ENCODE assay signal across 13 cellular contexts in genomic region chr1:160942926-160943325, GRCh38. TPM values are rescaled to one million over a fixed set of nuclear protein-coding genes. Genes with fewer than 3 reads are reported as not detected.
A peak's percentile ranks its signal among the peaks of the same experiment; 100 is the strongest.
DNase-seq lines count a peak whose midpoint lies in the region; ATAC-seq and TF ChIP-seq lines count a peak whose summit lies in the region.
"Had no signal": no experiment of that assay in that cellular context is flagged by ENCODE, and none has a peak within 500 bp of the region (broad histone marks: within the 10 kb centered on the region; RNA-seq: fewer than 3 reads in every experiment).

No MANE protein-coding gene starts in this region.

- H3K9ac ChIP-seq in mammary epithelial cell (ENCODE audit: insufficient read depth, low read length) (no peak overlapping the region), neural progenitor cell (no peak overlapping the region)

- CTCF ChIA-PET in mammary epithelial cell (lab: Charles Lee; ENCODE audit: low non-redundant PET): no interaction called here

- DNase-seq in NCI-H2227 (lab: John Stamatoyannopoulos, UW; ENCODE audit: unreplicated experiment) (peak; percentile 8), NCI-H2227 treated with DMSO at 0.1 percent for 48 hours (lab: John Stamatoyannopoulos, UW) (no peak), Kasumi-1 (lab: John Stamatoyannopoulos, UW) (peak; percentile 15 to 16), mammary epithelial cell (peak; percentile 43), neural progenitor cell (ENCODE audit: low spot score) (peak; percentile 12), NK-92 (lab: John Stamatoyannopoulos, UW; ENCODE audit: unreplicated experiment) (no peak)
- DNase-seq: colonic mucosa, NCI-H187 treated with DMSO at 0.1 percent for 48 hours, T1000 had no signal

- H4K20me1 ChIP-seq in mammary epithelial cell (ENCODE audit: insufficient read depth, low read length) (no peaks in the 10 kb centered on the region), neural progenitor cell (ENCODE audit: low read depth) (no peaks in the 10 kb centered on the region)

- dilution Hi-C loops in mammary epithelial cell (cut with HindIII; ENCODE audit: low sequenced_read_pairs): no loop called here

- H3K4me1 Mint-ChIP-seq in neural progenitor cell: peaks cover 13% of the 10 kb centered on the region

- no peak overlapping the region for H3K4me3 Mint-ChIP-seq in neural progenitor cell

- H3K4me3 ChIP-seq in mammary epithelial cell (replicated peaks in 1 of 3; ENCODE audit: insufficient read depth in 1 of 3, low read depth in 2 of 3, low read length in 3 of 3) (no peak overlapping the region), neural progenitor cell (no peak overlapping the region)
- H3K4me3 ChIP-seq: colonic mucosa had no signal

- in situ Hi-C loops in mammary epithelial cell (cut with MboI; ENCODE audit: low sequenced_read_pairs in 2 of 2): no loop called here

- H2AFZ ChIP-seq in mammary epithelial cell (ENCODE audit: low read depth, low read length) (no peak overlapping the region), neural progenitor cell (replicated peaks) (no peak overlapping the region)

- H3K4me2 ChIP-seq in mammary epithelial cell (ENCODE audit: insufficient read depth, low read depth, low read length) (no peak overlapping the region), neural progenitor cell (no peak overlapping the region)

- peak; percentile 13 to 59 for TF ChIP-seq CTCF in mammary epithelial cell (conservative IDR thresholded peaks at IDR 0.05 in 1 of 2, IDR thresholded peaks at IDR 0.05 in 1 of 2; ENCODE audit: extremely low read depth in 1 of 2, insufficient read depth in 1 of 2, low read depth in 1 of 2, low read length in 2 of 2)
- peak; percentile 30 for TF ChIP-seq CTCF in neural progenitor cell (IDR thresholded peaks at IDR 0.05)

- H3K27me3 ChIP-seq in mammary epithelial cell (ENCODE audit: insufficient read depth, low read length) (no peaks in the 10 kb centered on the region), neural progenitor cell (no peaks in the 10 kb centered on the region)
- H3K27me3 ChIP-seq: colonic mucosa had no signal

- 72% methylated on average over 3 of the region's 3 CpGs for WGBS in mammary epithelial cell (ENCODE audit: low coverage, missing lambda C conversion rate)

- H3K27me3 Mint-ChIP-seq in neural progenitor cell (ENCODE audit: insufficient read depth, low read depth): peaks cover 5% of the 10 kb centered on the region

- H3K79me2 ChIP-seq in mammary epithelial cell (ENCODE audit: insufficient read depth, low read length): no peaks in the 10 kb centered on the region
- H3K79me2 ChIP-seq in neural progenitor cell (ENCODE audit: low read depth): no peaks in the 10 kb centered on the region

- no peaks in the 10 kb centered on the region for H3K36me3 Mint-ChIP-seq in neural progenitor cell

- H3K27ac ChIP-seq in mammary epithelial cell (ENCODE audit: insufficient read depth, low read depth, low read length): no peak overlapping the region
- no peak overlapping the region for H3K27ac ChIP-seq in neural progenitor cell
- H3K27ac ChIP-seq: colonic mucosa had no signal

- intact Hi-C loops in mammary epithelial cell (cut with micrococcal nuclease): loop anchor here (1.0 kb wide), 2 partner anchors 47 to 154 kb away; no protein-coding TSS in a partner anchor

- H3K4me1 ChIP-seq in mammary epithelial cell (ENCODE audit: insufficient read depth, low read length) (peaks cover 4% of the 10 kb centered on the region), neural progenitor cell (peaks cover 12% of the 10 kb centered on the region)
- H3K4me1 ChIP-seq: colonic mucosa had no signal

- H3K9me3 Mint-ChIP-seq in neural progenitor cell: peaks cover 4% of the 10 kb centered on the region
- H3K9me3 Mint-ChIP-seq: activated T-helper 2 cell treated with anti-CD3 and anti-CD28 coated beads, Interferon-gamma antibody, Interleukin-2, Interleukin-4, amounts not matched to agents 10 μg/mL and 5 μg/mL and 100 μg/mL, durations not matched to agents 14 hours and 24 hours and 36 hours had no signal

- BruUV-seq in mammary epithelial cell (replicated peaks; lab: Mats Ljungman, UMichigan): no TSS peak

- ATAC-seq in GM19463 (IDR thresholded peaks at IDR 0.05; ENCODE audit: unreplicated experiment) (no peak), GM18517 (IDR thresholded peaks at IDR 0.05; ENCODE audit: unreplicated experiment) (no peak)

- H3K9me3 ChIP-seq in mammary epithelial cell (replicated peaks; ENCODE audit: insufficient read depth, low read length) (no peaks in the 10 kb centered on the region), neural progenitor cell (ENCODE audit: low read depth) (no peaks in the 10 kb centered on the region)
- H3K9me3 ChIP-seq: colonic mucosa had no signal

- H3K36me3 ChIP-seq in mammary epithelial cell (ENCODE audit: insufficient read depth, low read length) (no peaks in the 10 kb centered on the region), neural progenitor cell (no peaks in the 10 kb centered on the region)
- H3K36me3 ChIP-seq: colonic mucosa had no signal

- peaks cover 2% of the 10 kb centered on the region for H3F3A ChIP-seq in neural progenitor cell (ENCODE audit: low read depth)

- H3K27ac Mint-ChIP-seq in neural progenitor cell: no peak overlapping the region
- H3K27ac Mint-ChIP-seq: activated T-helper 2 cell treated with anti-CD3 and anti-CD28 coated beads, Interferon-gamma antibody, Interleukin-2, Interleukin-4, amounts not matched to agents 10 μg/mL and 5 μg/mL and 100 μg/mL, durations not matched to agents 14 hours and 24 hours and 36 hours had no signal

RNA-seq across cellular contexts. Expression of gene ITLN2, which starts 11.7 kb away (rescaled TPM):
- total RNA-seq in mammary epithelial cell (under 1 TPM; 0.35 to 0.50 TPM), neural progenitor cell (ENCODE audit: low replicate concordance) (not detected in 2 replicates)
- polyA plus RNA-seq in mammary epithelial cell: 0.26 TPM
- polyA minus RNA-seq in mammary epithelial cell: not detected
- total RNA-seq: activated T-helper 2 cell treated with anti-CD3 and anti-CD28 coated beads, Interferon-gamma antibody, Interleukin-2, Interleukin-4, amounts not matched to agents 10 μg/mL and 5 μg/mL and 100 μg/mL, durations not matched to agents 14 hours and 24 hours and 36 hours; colonic mucosa; urinary bladder had no signal

RNA-seq across cellular contexts. Expression of gene ITLN1, which starts 57.9 kb away (rescaled TPM):
- not detected for total RNA-seq in mammary epithelial cell
- not detected for polyA plus RNA-seq in mammary epithelial cell
- not detected for polyA minus RNA-seq in mammary epithelial cell
- not detected in 2 replicates for total RNA-seq in neural progenitor cell (ENCODE audit: low replicate concordance)
- total RNA-seq: activated T-helper 2 cell treated with anti-CD3 and anti-CD28 coated beads, Interferon-gamma antibody, Interleukin-2, Interleukin-4, amounts not matched to agents 10 μg/mL and 5 μg/mL and 100 μg/mL, durations not matched to agents 14 hours and 24 hours and 36 hours had no signal

Comparison
In these comparisons a context has a peak if more than half of its experiments do, and no peak if none do; other contexts are left out.
1. DNase-seq: peak in NCI-H2227 (single experiment), Kasumi-1 (2 of 2), mammary epithelial cell (single experiment) and neural progenitor cell (single experiment); none in NCI-H2227 treated with DMSO at 0.1 percent for 48 hours (single experiment) and NK-92 (single experiment).